In the genomic region with DNA sequence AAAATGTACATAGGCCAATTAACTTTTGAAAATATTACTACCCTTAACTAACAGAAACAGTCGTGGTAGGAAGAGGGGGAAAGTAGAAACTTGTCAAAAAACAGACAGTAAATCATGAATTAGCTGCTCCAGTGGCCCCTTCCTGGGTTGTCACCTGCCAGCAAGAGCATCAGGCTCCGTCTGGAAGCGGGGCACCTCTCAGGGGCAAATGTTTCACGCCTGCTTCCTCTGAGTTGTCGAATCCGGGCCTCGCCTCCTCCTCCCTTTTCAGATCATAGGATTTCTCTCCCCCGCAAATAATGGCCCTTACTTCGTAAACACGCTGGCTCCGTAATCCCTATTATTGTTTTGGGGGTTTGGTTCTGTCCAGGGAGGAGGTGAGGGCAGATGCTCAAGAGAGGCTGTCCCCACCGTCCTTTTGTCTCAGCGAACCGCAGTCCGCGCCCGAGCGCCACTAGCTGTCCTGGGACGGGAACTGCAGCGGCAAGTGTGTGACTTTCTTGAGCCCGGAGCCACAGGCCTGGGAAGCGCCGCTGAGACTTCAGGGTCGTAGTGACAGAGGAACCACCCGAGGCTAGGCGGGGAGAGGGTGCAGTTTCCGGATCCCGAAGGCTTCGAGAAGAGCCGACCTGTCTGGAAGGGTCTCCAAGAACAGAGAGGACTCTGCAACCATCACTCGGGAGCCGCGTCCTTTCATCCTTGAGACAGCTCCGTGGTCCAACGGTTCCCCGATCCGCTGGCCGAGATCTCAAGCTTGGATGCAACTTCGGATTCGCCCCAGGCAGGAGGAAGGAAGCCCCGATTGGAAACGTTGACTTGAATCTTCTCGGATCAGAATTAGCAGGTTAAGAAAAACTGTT, we compare ENCODE assay signal across 8 cellular contexts.
DNase-seq lines count a peak whose midpoint lies in the region; ATAC-seq and TF ChIP-seq lines count a peak whose summit lies in the region.

No MANE protein-coding gene starts in this region.

- H3K4me3 ChIP-seq in CD8-positive, alpha-beta T cell (ENCODE audit: low read depth, low read length) = peak overlapping the region; percentile 60

- peaks cover 3% of the 10 kb centered on the region for H3K4me1 ChIP-seq in CD8-positive, alpha-beta T cell (ENCODE audit: insufficient read depth, low read length)

- TF ChIP-seq CTCF in CD8-positive, alpha-beta T cell (IDR thresholded peaks at IDR 0.05) = peak; percentile 67
- peak; percentile 51 for TF ChIP-seq CTCF in mesothelial cell of epicardium (IDR thresholded peaks at IDR 0.05; ENCODE audit: unreplicated experiment)

- intact Hi-C loops in CD8-positive, alpha-beta T cell (cut with DNase I, micrococcal nuclease) = loop anchor here (1.0 to 5.0 kb wide), 20 partner anchors 65 to 1375 kb away; a partner anchor contains a TSS

- CTCF ChIA-PET in CD8-positive, alpha-beta T cell (lab: Charles Lee) = interaction anchor here (0.8 to 1.6 kb wide), 10 partner anchors 13 to 511 kb away, joined by 3 to 4 read pairs (median 3); no protein-coding TSS in a partner anchor
- CTCF ChIA-PET in activated CD8-positive, alpha-beta T cell treated with anti-CD3 and anti-CD28 coated beads, Interleukin-2, amount 10 ng/mL, durations not matched to agents 7 days and 5 days (lab: Charles Lee) = interaction anchor here (0.8 to 2.7 kb wide), 16 partner anchors 10 to 510 kb away, joined by 3 to 16 read pairs (median 4); no protein-coding TSS in a partner anchor

- peaks cover 18% of the 10 kb centered on the region for H3K4me1 Mint-ChIP-seq in CD8-positive, alpha-beta T cell (ENCODE audit: low read depth)
- peaks cover 28% of the 10 kb centered on the region for H3K4me1 Mint-ChIP-seq in activated CD8-positive, alpha-beta T cell treated with anti-CD3 and anti-CD28 coated beads, Interleukin-2, amount 10 ng/mL, durations not matched to agents 7 days and 5 days (ENCODE audit: low read depth)
- peaks cover 12 to 26% of the 10 kb centered on the region in 2 donors for H3K4me1 Mint-ChIP-seq in effector memory CD8-positive, alpha-beta T cell (ENCODE audit: low read depth in 2 of 2)
- peaks cover 7% of the 10 kb centered on the region for H3K4me1 Mint-ChIP-seq in mesothelial cell of epicardium

- H3K27ac Mint-ChIP-seq in CD8-positive, alpha-beta T cell = peak overlapping the region; percentile 93
- H3K27ac Mint-ChIP-seq in activated CD8-positive, alpha-beta T cell treated with anti-CD3 and anti-CD28 coated beads, Interleukin-2, amount 10 ng/mL, durations not matched to agents 7 days and 5 days = peak overlapping the region; percentile 86
- H3K27ac Mint-ChIP-seq in effector memory CD8-positive, alpha-beta T cell = peak overlapping the region; percentile 99 to 100
- H3K27ac Mint-ChIP-seq in mesothelial cell of epicardium = peak overlapping the region; percentile 94

- ATAC-seq in CD8-positive, alpha-beta T cell = peak; percentile 72
- ATAC-seq in GM19438 (IDR thresholded peaks at IDR 0.05; ENCODE audit: low read depth, unreplicated experiment) = peak; percentile 73
- peak; percentile 48 for ATAC-seq in HG03565 (IDR thresholded peaks at IDR 0.05; ENCODE audit: unreplicated experiment)
- ATAC-seq in activated CD8-positive, alpha-beta T cell treated with anti-CD3 and anti-CD28 coated beads, Interleukin-2, amount 10 ng/mL, durations not matched to agents 7 days and 5 days = peak; percentile 80
- ATAC-seq in effector memory CD8-positive, alpha-beta T cell (replicated peaks) = peak; percentile 70

- H3K9me3 Mint-ChIP-seq in CD8-positive, alpha-beta T cell = no peaks in the 10 kb centered on the region
- H3K9me3 Mint-ChIP-seq in activated CD8-positive, alpha-beta T cell treated with anti-CD3 and anti-CD28 coated beads, Interleukin-2, amount 10 ng/mL, durations not matched to agents 7 days and 5 days (ENCODE audit: insufficient read depth) = no peaks in the 10 kb centered on the region
- H3K9me3 Mint-ChIP-seq in effector memory CD8-positive, alpha-beta T cell = no peaks in the 10 kb centered on the region
- H3K9me3 Mint-ChIP-seq in mesothelial cell of epicardium = no peaks in the 10 kb centered on the region

- DNase-seq in CD8-positive, alpha-beta T cell = peak; percentile 58 to 82 (median 73)
- DNase-seq in NCI-H82 treated with DMSO at 0.1 percent for 48 hours (lab: John Stamatoyannopoulos, UW; ENCODE audit: unreplicated experiment) (peak; percentile 90), mesothelial cell of epicardium (ENCODE audit: low spot score in 2 of 2, unreplicated experiment in 2 of 2) (peak; percentile 69 to 88)
- DNase-seq in activated CD8-positive, alpha-beta T cell treated with anti-CD3 and anti-CD28 coated beads, Interleukin-2, amount 10 ng/mL, durations not matched to agents 7 days and 5 days = peak; percentile 86
- DNase-seq in effector memory CD8-positive, alpha-beta T cell = peak; percentile 55 to 77 (median 64)
- DNase-seq in stimulated activated CD8-positive, alpha-beta memory T cell treated with anti-CD3 and anti-CD28 coated beads, Interleukin-15, amount 100 ng/mL, for 48 hours (ENCODE audit: low read depth in 2 of 2) = peak; percentile 76 to 77

- H3K27me3 ChIP-seq in CD8-positive, alpha-beta T cell (ENCODE audit: insufficient read depth, low read length) = no peaks in the 10 kb centered on the region

- peaks cover 6% of the 10 kb centered on the region for H3K27me3 Mint-ChIP-seq in CD8-positive, alpha-beta T cell (ENCODE audit: low read depth)
- H3K27me3 Mint-ChIP-seq in activated CD8-positive, alpha-beta T cell treated with anti-CD3 and anti-CD28 coated beads, Interleukin-2, amount 10 ng/mL, durations not matched to agents 7 days and 5 days (ENCODE audit: low read depth) = peaks cover 15% of the 10 kb centered on the region
- peaks cover under 1 to 8% of the 10 kb centered on the region in 2 donors for H3K27me3 Mint-ChIP-seq in effector memory CD8-positive, alpha-beta T cell
- H3K27me3 Mint-ChIP-seq in mesothelial cell of epicardium (ENCODE audit: low read depth) = peaks cover 12% of the 10 kb centered on the region

- peaks cover 5% of the 10 kb centered on the region for H3K36me3 Mint-ChIP-seq in CD8-positive, alpha-beta T cell
- peaks cover 4% of the 10 kb centered on the region for H3K36me3 Mint-ChIP-seq in activated CD8-positive, alpha-beta T cell treated with anti-CD3 and anti-CD28 coated beads, Interleukin-2, amount 10 ng/mL, durations not matched to agents 7 days and 5 days (ENCODE audit: low read depth)
- H3K36me3 Mint-ChIP-seq in effector memory CD8-positive, alpha-beta T cell (ENCODE audit: insufficient read depth) = peaks cover 43% of the 10 kb centered on the region
- H3K36me3 Mint-ChIP-seq in mesothelial cell of epicardium = no peaks in the 10 kb centered on the region

- no peaks in the 10 kb centered on the region for H3K36me3 ChIP-seq in CD8-positive, alpha-beta T cell (ENCODE audit: insufficient read depth, low read length)

- POLR2A ChIA-PET in CD8-positive, alpha-beta T cell (lab: Charles Lee) = interaction anchor here (0.9 to 1.3 kb wide), 5 partner anchors 16 to 541 kb away, joined by 3 to 12 read pairs (median 4); a partner anchor contains a TSS
- POLR2A ChIA-PET in activated CD8-positive, alpha-beta T cell treated with anti-CD3 and anti-CD28 coated beads, Interleukin-2, amount 10 ng/mL, durations not matched to agents 7 days and 5 days (lab: Charles Lee) = interaction anchor here (0.9 to 1.9 kb wide), 2 partner anchors 9 to 206 kb away, joined by 5 to 10 read pairs; a partner anchor contains a TSS

- peak overlapping the region; percentile 94 for H3K4me3 Mint-ChIP-seq in CD8-positive, alpha-beta T cell
- H3K4me3 Mint-ChIP-seq in activated CD8-positive, alpha-beta T cell treated with anti-CD3 and anti-CD28 coated beads, Interleukin-2, amount 10 ng/mL, durations not matched to agents 7 days and 5 days = peak overlapping the region; percentile 85
- H3K4me3 Mint-ChIP-seq in effector memory CD8-positive, alpha-beta T cell = peak overlapping the region; percentile 88
- H3K4me3 Mint-ChIP-seq in mesothelial cell of epicardium = peak overlapping the region; percentile 94

- no peaks in the 10 kb centered on the region for H3K9me3 ChIP-seq in CD8-positive, alpha-beta T cell (ENCODE audit: low read length)

- H3K27ac ChIP-seq in CD8-positive, alpha-beta T cell (ENCODE audit: low read depth, low read length) = peak overlapping the region; percentile 15

Comparison
In these comparisons a context has a peak if more than half of its experiments do, and no peak if none do; other contexts are left out.
1. Peak in every context shown above with its lines: DNase-seq, ATAC-seq, H3K4me3 ChIP-seq and H3K27ac ChIP-seq.